ENCODE assay signal across 13 cellular contexts in the genomic region with DNA sequence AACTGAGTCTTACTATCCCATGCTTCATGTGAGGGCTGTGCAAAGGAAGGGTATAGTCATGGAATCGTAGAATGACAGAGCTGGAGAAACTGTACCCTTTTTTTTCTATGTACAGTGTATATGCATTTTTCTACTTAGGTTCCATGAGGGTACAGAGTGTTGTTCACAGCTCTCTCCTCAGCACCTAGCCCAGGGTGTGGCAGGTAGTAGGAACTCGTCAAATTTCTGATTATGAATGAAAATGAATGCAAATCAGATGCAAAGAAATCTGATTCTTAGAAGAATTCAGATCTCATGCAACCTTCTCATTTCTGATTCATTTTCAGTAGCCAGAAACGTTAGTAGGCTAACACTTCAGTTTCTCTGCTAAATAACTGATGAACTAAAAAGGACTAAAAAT. TPM values are rescaled to one million over a fixed set of nuclear protein-coding genes. Genes with fewer than 3 reads are reported as not detected.
A peak's percentile ranks its signal among the peaks of the same experiment; 100 is the strongest.
DNase-seq lines count a peak whose midpoint lies in the region; ATAC-seq, FAIRE-seq and TF ChIP-seq lines count a peak whose summit lies in the region.
"Had no signal": no experiment of that assay in that cellular context is flagged by ENCODE, and none has a peak within 500 bp of the region (broad histone marks: within the 10 kb centered on the region; RNA-seq: fewer than 3 reads in every experiment).

No MANE protein-coding gene starts in this region.

- no peaks in the 10 kb centered on the region for H3K9me3 ChIP-seq in Caco-2
- H3K9me3 ChIP-seq in Loucy (ENCODE audit: insufficient read depth, low read depth, low read length): no peaks in the 10 kb centered on the region
- no peaks in the 10 kb centered on the region for H3K9me3 ChIP-seq in endothelial cell of umbilical vein (replicated peaks; ENCODE audit: control insufficient read depth, insufficient read depth, low read length)
- H3K9me3 ChIP-seq in pancreas: no peaks in the 10 kb centered on the region
- H3K9me3 ChIP-seq: breast epithelium, left lung, thyroid gland had no signal

- no TSS peak for BruUV-seq in Caco-2 (replicated peaks; lab: Mats Ljungman, UMichigan)
- no TSS peak for BruUV-seq in endothelial cell of umbilical vein (replicated peaks; lab: Mats Ljungman, UMichigan)

- no peaks in the 10 kb centered on the region for H4K20me1 ChIP-seq in Loucy (ENCODE audit: insufficient read depth, low read length, poor library complexity, severe bottlenecking)
- no peaks in the 10 kb centered on the region for H4K20me1 ChIP-seq in endothelial cell of umbilical vein (replicated peaks; ENCODE audit: control insufficient read depth, extremely low read depth, insufficient read depth, low read length)

- peaks cover 6% of the 10 kb centered on the region for H3K4me1 Mint-ChIP-seq in Caco-2 (ENCODE audit: low read depth, unreplicated experiment)
- peaks cover 3% of the 10 kb centered on the region for H3K4me1 Mint-ChIP-seq in progenitor cell of endocrine pancreas (ENCODE audit: low read depth)

- WGBS in pancreas, 2 donors: 28 to 30% methylated on average over 3 of the region's 3 CpGs

- no peak overlapping the region for H3K9ac ChIP-seq in Loucy (ENCODE audit: low read depth, low read length, poor library complexity, severe bottlenecking)
- no peak overlapping the region for H3K9ac ChIP-seq in endothelial cell of umbilical vein (replicated peaks; ENCODE audit: extremely low read depth, insufficient read depth, low read length)

- intact Hi-C loops in Caco-2 (cut with micrococcal nuclease; ENCODE audit: unreplicated experiment) (loop anchor here (2.0 kb wide), 2 partner anchors 18 to 284 kb away; no protein-coding TSS in a partner anchor), endothelial cell of umbilical vein (cut with micrococcal nuclease) (loop anchor here (5.0 kb wide), 1 partner anchor 433 kb away; no protein-coding TSS in a partner anchor), pancreas (cut with DNase I) (loop anchor here (5.0 kb wide), 1 partner anchor 168 kb away; no protein-coding TSS in a partner anchor)

- H3K36me3 Mint-ChIP-seq in Caco-2 (ENCODE audit: insufficient read depth, unreplicated experiment): peaks cover 6% of the 10 kb centered on the region
- H3K36me3 Mint-ChIP-seq in progenitor cell of endocrine pancreas (ENCODE audit: insufficient read depth): no peaks in the 10 kb centered on the region
- H3K36me3 Mint-ChIP-seq: naive thymus-derived CD8-positive, alpha-beta T cell had no signal

- H2AFZ ChIP-seq in Loucy (ENCODE audit: low read length) (peak overlapping the region; percentile 7; the same call in 1 of the 2 replicates), endothelial cell of umbilical vein (ENCODE audit: low read depth, low read length) (no peak overlapping the region)

- CTCF ChIA-PET in Caco-2 (lab: Charles Lee): interaction anchor here (0.6 to 1.4 kb wide), 7 partner anchors 18 to 450 kb away, joined by 3 to 13 read pairs (median 4); no protein-coding TSS in a partner anchor
- CTCF ChIA-PET in endothelial cell of umbilical vein (lab: Charles Lee): interaction anchor here (0.7 to 10.6 kb wide), 9 partner anchors 17 to 284 kb away, joined by 3 to 57 read pairs (median 5); no protein-coding TSS in a partner anchor

- H3K9me2 ChIP-seq in Loucy (replicated peaks; ENCODE audit: low read depth, low read length): no peaks in the 10 kb centered on the region

- H3K4me2 ChIP-seq in Loucy (ENCODE audit: low read depth, low read length, poor library complexity, severe bottlenecking) (peak overlapping the region; percentile 80), endothelial cell of umbilical vein (ENCODE audit: insufficient read depth, low read length) (peak overlapping the region; percentile 63)

- dilution Hi-C loops in endothelial cell of umbilical vein (cut with MboI; ENCODE audit: extremely low pct_ligation_motif_present, low sequenced_read_pairs): no loop called here

- peak overlapping the region; percentile 85 for H3K4me3 Mint-ChIP-seq in Caco-2 (ENCODE audit: unreplicated experiment)
- peak overlapping the region; percentile 84 for H3K4me3 Mint-ChIP-seq in progenitor cell of endocrine pancreas (ENCODE audit: low read depth)

- no peaks in the 10 kb centered on the region for H3K4me1 ChIP-seq in Caco-2
- H3K4me1 ChIP-seq in Loucy (ENCODE audit: insufficient read depth, low read length, poor library complexity, severe bottlenecking): no peaks in the 10 kb centered on the region
- peaks cover 6% of the 10 kb centered on the region for H3K4me1 ChIP-seq in endothelial cell of umbilical vein (ENCODE audit: control insufficient read depth, extremely low read depth, insufficient read depth, low read length)
- H3K4me1 ChIP-seq in pancreas: no peaks in the 10 kb centered on the region
- H3K4me1 ChIP-seq: breast epithelium had no signal

- no peak overlapping the region for H3K27ac Mint-ChIP-seq in Caco-2 (ENCODE audit: unreplicated experiment)
- no peak overlapping the region for H3K27ac Mint-ChIP-seq in progenitor cell of endocrine pancreas
- H3K27ac Mint-ChIP-seq: activated B cell treated with CpG ODN at 0.5 μM for 24 hours had no signal

- H3K36me3 ChIP-seq in Caco-2 (ENCODE audit: control insufficient read depth, insufficient read depth, low read length): no peaks in the 10 kb centered on the region
- H3K36me3 ChIP-seq in Loucy (ENCODE audit: insufficient read depth, low read length): no peaks in the 10 kb centered on the region
- H3K36me3 ChIP-seq in endothelial cell of umbilical vein (ENCODE audit: control insufficient read depth in 2 of 2, extremely low read depth in 1 of 2, insufficient read depth in 2 of 2, low read length in 2 of 2): no peaks in the 10 kb centered on the region
- no peaks in the 10 kb centered on the region for H3K36me3 ChIP-seq in pancreas
- H3K36me3 ChIP-seq: breast epithelium, left lung, thyroid gland had no signal

- no peaks in the 10 kb centered on the region for H3F3A ChIP-seq in Loucy (ENCODE audit: low read depth)

- no peak for FAIRE-seq in endothelial cell of umbilical vein (lab: Jason Lieb, UNC)
- FAIRE-seq in pancreas (lab: Jason Lieb, UNC): no peak

- TF ChIP-seq CTCF in Caco-2 (IDR thresholded peaks at IDR 0.05; ENCODE audit: insufficient read depth in 1 of 2, low read depth in 1 of 2, low read length in 1 of 2, severe bottlenecking in 1 of 2, unreplicated experiment in 1 of 2) (no peak), Loucy (conservative IDR thresholded peaks at IDR 0.05; ENCODE audit: low read length) (no peak), endothelial cell of umbilical vein (IDR thresholded peaks at IDR 0.05; ENCODE audit: extremely low read depth in 1 of 2, insufficient read depth in 1 of 2, low read depth in 1 of 2, low read length in 2 of 2) (no peak), progenitor cell of endocrine pancreas (IDR thresholded peaks at IDR 0.05; ENCODE audit: unreplicated experiment) (no peak), pancreas (IDR thresholded peaks at IDR 0.05) (no peak)

- H3K27me3 Mint-ChIP-seq in Caco-2 (ENCODE audit: insufficient read depth, unreplicated experiment) (peaks cover 4% of the 10 kb centered on the region), progenitor cell of endocrine pancreas (peaks cover 13% of the 10 kb centered on the region)

- no peak overlapping the region for H3K27ac ChIP-seq in endothelial cell of umbilical vein (ENCODE audit: insufficient read depth, low read depth, low read length)
- no peak overlapping the region for H3K27ac ChIP-seq in pancreas

- POLR2A ChIA-PET in Caco-2 (lab: Charles Lee): no interaction called here
- POLR2A ChIA-PET in endothelial cell of umbilical vein (lab: Charles Lee): no interaction called here

- no peaks in the 10 kb centered on the region for H3K9me1 ChIP-seq in endothelial cell of umbilical vein (replicated peaks; ENCODE audit: control insufficient read depth, extremely low read depth, insufficient read depth, low read length)

- H3K79me2 ChIP-seq in Loucy (ENCODE audit: insufficient read depth, low read length) (no peaks in the 10 kb centered on the region), endothelial cell of umbilical vein (ENCODE audit: control insufficient read depth, insufficient read depth, low read length) (no peaks in the 10 kb centered on the region)

- DNase-seq in Caco-2 (no peak), endothelial cell of umbilical vein (ENCODE audit: low read depth, low spot score) (no peak), progenitor cell of endocrine pancreas (ENCODE audit: low spot score, unreplicated experiment) (no peak), NCI-H2171 treated with DMSO at 0.1 percent for 48 hours (lab: John Stamatoyannopoulos, UW) (no peak), pancreas (no peak)
- DNase-seq in activated T-cell treated with anti-CD3 and anti-CD28 coated beads, Interleukin-2, amount 50 U/mL, for 1 hour: no peak

- no peaks in the 10 kb centered on the region for H3K27me3 ChIP-seq in Caco-2 (replicated peaks; ENCODE audit: control insufficient read depth, insufficient read depth, low read length)
- no peaks in the 10 kb centered on the region for H3K27me3 ChIP-seq in Loucy (ENCODE audit: insufficient read depth, low read length, poor library complexity, severe bottlenecking)
- peaks cover 0 to 2% of the 10 kb centered on the region in 2 experiments for H3K27me3 ChIP-seq in endothelial cell of umbilical vein (ENCODE audit: control insufficient read depth in 2 of 2, insufficient read depth in 2 of 2, low read length in 2 of 2)
- H3K27me3 ChIP-seq in pancreas: no peaks in the 10 kb centered on the region
- H3K27me3 ChIP-seq: breast epithelium, thyroid gland had no signal

- no peaks in the 10 kb centered on the region for H3K9me3 Mint-ChIP-seq in Caco-2 (ENCODE audit: unreplicated experiment)
- no peaks in the 10 kb centered on the region for H3K9me3 Mint-ChIP-seq in progenitor cell of endocrine pancreas (ENCODE audit: low read depth)
- H3K9me3 Mint-ChIP-seq: activated B cell treated with CpG ODN at 0.5 μM for 24 hours; naive thymus-derived CD8-positive, alpha-beta T cell had no signal

- ATAC-seq in GM19324 (IDR thresholded peaks at IDR 0.05; ENCODE audit: low FRiP score, unreplicated experiment): no peak
- ATAC-seq in pancreas: no peak

- no peak overlapping the region for H3K4me3 ChIP-seq in Caco-2 (ENCODE audit: low read depth, low read length)
- no peak overlapping the region for H3K4me3 ChIP-seq in Loucy (ENCODE audit: low read length, poor library complexity, severe bottlenecking)
- no peak overlapping the region for H3K4me3 ChIP-seq in endothelial cell of umbilical vein (replicated peaks in 1 of 3; ENCODE audit: insufficient read depth in 1 of 3, low read depth in 1 of 3, low read length in 3 of 3)
- H3K4me3 ChIP-seq in pancreas: no peak overlapping the region

- TF ChIP-seq POLR2A in endothelial cell of umbilical vein (IDR thresholded peaks at IDR 0.05; ENCODE audit: low read depth, low read length): no peak

RNA-seq across cellular contexts. Expression of a gene that starts 18.1 kb away (rescaled TPM):
- total RNA-seq in Caco-2 (2022): 3.9 and 4.3 TPM in 2 replicates
- 2.4 TPM in 2 replicates for total RNA-seq in endothelial cell of umbilical vein
- 4.3 TPM in 2 replicates for polyA plus RNA-seq in endothelial cell of umbilical vein
- polyA plus RNA-seq in endothelial cell of umbilical vein (2011; cell fraction: cytosol; rRNA removed): 2.0 and 2.6 TPM in 2 replicates
- 2.9 and 3.3 TPM in 2 replicates for polyA plus RNA-seq in endothelial cell of umbilical vein (2011; cell fraction: nucleus; rRNA removed)
- polyA plus RNA-seq in endothelial cell of umbilical vein (2012): 1.0 and 1.2 TPM in 2 replicates
- polyA minus RNA-seq in endothelial cell of umbilical vein: 4.6 and 5.0 TPM in 2 replicates
- not detected for polyA minus RNA-seq in endothelial cell of umbilical vein (2011; cell fraction: cytosol; rRNA and poly(A)+ RNA removed)
- 9.8 and 11.1 TPM in 2 replicates for polyA minus RNA-seq in endothelial cell of umbilical vein (2011; cell fraction: nucleus; rRNA and poly(A)+ RNA removed)
- total RNA-seq in progenitor cell of endocrine pancreas: 13.7 and 14.7 TPM in 2 replicates
- 1 to 10 TPM; 1.4 to 4.1 (median 2.4) TPM for total RNA-seq in pancreas
- 1 to 10 TPM; 1.3 to 3.1 TPM for polyA plus RNA-seq in pancreas
